8 cellular contexts compared by ENCODE assay signal in genomic region chr14:91060472-91061308, GRCh38. TPM values are rescaled to one million over a fixed set of nuclear protein-coding genes. Genes with fewer than 3 reads are reported as not detected.
DNase-seq lines count a peak whose midpoint lies in the region; ATAC-seq and TF ChIP-seq lines count a peak whose summit lies in the region.

Gene RPS6KA5 (minus strand): TSS chr14:91060641. CDS start chr14:91060434, 207 bp downstream.

- H3K4me1 ChIP-seq in mononuclear cell (ENCODE audit: insufficient read depth, low read length) = peaks cover 52% of the 10 kb centered on the region

- H3K27me3 ChIP-seq in mononuclear cell (ENCODE audit: insufficient read depth, low read length) = no peaks in the 10 kb centered on the region

- TF ChIP-seq CTCF in epithelial cell of esophagus (IDR thresholded peaks at IDR 0.05; ENCODE audit: insufficient read depth, low read depth, low read length, missing control alignments) = no peak

- H3K27me3 Mint-ChIP-seq in IgD-negative memory B cell = no peaks in the 10 kb centered on the region

- H3K36me3 Mint-ChIP-seq in IgD-negative memory B cell = peaks cover 1% of the 10 kb centered on the region

- peaks cover 27 to 41% (median 38%) of the 10 kb centered on the region in 3 donors for H3K4me1 Mint-ChIP-seq in IgD-negative memory B cell

- DNase-seq in DMS 273 treated with DMSO at 0.1 percent for 48 hours (lab: John Stamatoyannopoulos, UW) (peak; percentile 100), OCI-M2 (lab: John Stamatoyannopoulos, UW; ENCODE audit: unreplicated experiment) (peak; percentile 98), activated T-cell treated with anti-CD3 and anti-CD28 coated beads for 4 hours (peak; percentile 99), epithelial cell of esophagus (ENCODE audit: low read depth) (peak; percentile 100)
- peak; percentile 97 to 100 for DNase-seq in stimulated activated CD8-positive, alpha-beta memory T cell treated with anti-CD3 and anti-CD28 coated beads, Interleukin-4, amount 100 ng/mL, for 1 hour (ENCODE audit: low read depth in 2 of 2, low spot score in 1 of 2)

- no peaks in the 10 kb centered on the region for H3K9me3 Mint-ChIP-seq in IgD-negative memory B cell

- H3K27ac Mint-ChIP-seq in IgD-negative memory B cell = peak within 1 kb of the TSS in 2 of 3 donors; percentile 25 to 64

- peak within 1 kb of the TSS in 3 of 4 donors; percentile 83 to 95 (median 94) for H3K4me3 Mint-ChIP-seq in IgD-negative memory B cell

- no peaks in the 10 kb centered on the region for H3K9me3 ChIP-seq in mononuclear cell (ENCODE audit: low read depth, low read length)

- peak within 1 kb of the TSS; percentile 79 for H3K4me3 ChIP-seq in epithelial cell of esophagus (ENCODE audit: low read length)
- peak within 1 kb of the TSS; percentile 85 for H3K4me3 ChIP-seq in mononuclear cell (ENCODE audit: low read length)

- ATAC-seq in GM21529 (IDR thresholded peaks at IDR 0.05; ENCODE audit: unreplicated experiment) = peak; percentile 88

RNA-seq across cellular contexts. Expression of gene RPS6KA5, which starts in this region (rescaled TPM):
- 19.0 TPM for polyA plus RNA-seq in IgD-negative memory B cell
- total RNA-seq in mononuclear cell = 12.5 TPM

Comparison
In these comparisons a context has a peak if more than half of its experiments do, and no peak if none do; other contexts are left out.
1. Peak in every context shown above with its lines: DNase-seq, ATAC-seq and H3K4me3 ChIP-seq.